1 cellular context compared by ENCODE assay signal in the genomic region with DNA sequence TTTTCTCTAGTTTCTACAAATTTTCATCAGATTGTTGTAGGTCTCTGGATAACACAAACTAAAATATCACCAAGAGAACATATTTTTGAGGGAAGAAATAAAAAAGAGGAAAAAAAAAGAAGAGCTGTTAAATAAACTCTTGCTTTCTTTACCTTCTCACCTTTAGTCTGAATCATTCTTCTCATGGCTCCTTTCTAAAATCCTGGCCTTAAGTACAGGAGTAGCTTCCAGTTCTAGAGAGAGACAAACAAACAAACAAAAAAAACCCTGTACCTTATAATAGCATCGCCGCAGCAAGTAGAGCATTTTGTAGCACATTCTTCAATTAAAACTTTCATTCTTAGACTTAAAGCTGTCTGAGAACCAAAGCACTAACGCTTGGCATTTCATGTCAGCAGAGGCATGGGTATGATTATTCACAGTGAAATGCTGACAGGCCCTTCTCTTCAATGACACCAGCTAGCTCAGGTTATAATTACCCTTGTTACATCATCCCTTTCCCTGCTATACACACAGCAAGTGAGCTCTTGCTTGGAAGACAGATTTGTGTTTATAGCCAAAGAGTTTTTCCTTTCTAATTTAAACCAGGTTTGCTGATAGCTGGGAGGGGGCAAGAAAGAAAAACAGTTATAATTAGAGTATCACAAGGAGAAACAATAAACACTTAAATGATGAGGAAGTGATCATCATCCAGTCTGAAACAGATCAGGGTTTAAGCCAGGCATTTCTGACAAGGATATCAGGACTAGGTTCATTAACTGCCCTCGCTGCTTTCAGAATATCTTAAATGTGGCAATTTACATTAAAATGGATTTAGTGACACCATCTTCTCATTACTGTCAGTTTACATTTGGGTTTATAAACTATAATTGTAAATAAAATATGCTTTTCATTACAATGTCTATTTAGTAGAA.
TF ChIP-seq lines count a peak whose summit lies in the region.

No MANE protein-coding gene starts in this region.

TF ChIP-seq in H1, 55 proteins besides CTCF, POLR2A, EP300 and RAD21:
- TF ChIP-seq YY1 (IDR thresholded peaks at IDR 0.05; ENCODE audit: low read depth, low read length) (no peak), POU5F1 (IDR thresholded peaks at IDR 0.05; ENCODE audit: low read depth, low read length) (no peak), EGR1 (IDR thresholded peaks at IDR 0.05; ENCODE audit: borderline replicate concordance, low read depth, low read length) (no peak), KDM4A (IDR thresholded peaks at IDR 0.05; ENCODE audit: low read depth, low read length, severe bottlenecking) (no peak), RBBP5 (IDR thresholded peaks at IDR 0.05; ENCODE audit: borderline replicate concordance, low read depth, low read length) (no peak), HDAC6 (IDR thresholded peaks at IDR 0.05; ENCODE audit: low read depth, low read length) (no peak), SUZ12 (IDR thresholded peaks at IDR 0.05; ENCODE audit: low read length) (no peak), JUN (IDR thresholded peaks at IDR 0.05; ENCODE audit: low read depth, low read length) (no peak)
- TF ChIP-seq, protein P1, sequence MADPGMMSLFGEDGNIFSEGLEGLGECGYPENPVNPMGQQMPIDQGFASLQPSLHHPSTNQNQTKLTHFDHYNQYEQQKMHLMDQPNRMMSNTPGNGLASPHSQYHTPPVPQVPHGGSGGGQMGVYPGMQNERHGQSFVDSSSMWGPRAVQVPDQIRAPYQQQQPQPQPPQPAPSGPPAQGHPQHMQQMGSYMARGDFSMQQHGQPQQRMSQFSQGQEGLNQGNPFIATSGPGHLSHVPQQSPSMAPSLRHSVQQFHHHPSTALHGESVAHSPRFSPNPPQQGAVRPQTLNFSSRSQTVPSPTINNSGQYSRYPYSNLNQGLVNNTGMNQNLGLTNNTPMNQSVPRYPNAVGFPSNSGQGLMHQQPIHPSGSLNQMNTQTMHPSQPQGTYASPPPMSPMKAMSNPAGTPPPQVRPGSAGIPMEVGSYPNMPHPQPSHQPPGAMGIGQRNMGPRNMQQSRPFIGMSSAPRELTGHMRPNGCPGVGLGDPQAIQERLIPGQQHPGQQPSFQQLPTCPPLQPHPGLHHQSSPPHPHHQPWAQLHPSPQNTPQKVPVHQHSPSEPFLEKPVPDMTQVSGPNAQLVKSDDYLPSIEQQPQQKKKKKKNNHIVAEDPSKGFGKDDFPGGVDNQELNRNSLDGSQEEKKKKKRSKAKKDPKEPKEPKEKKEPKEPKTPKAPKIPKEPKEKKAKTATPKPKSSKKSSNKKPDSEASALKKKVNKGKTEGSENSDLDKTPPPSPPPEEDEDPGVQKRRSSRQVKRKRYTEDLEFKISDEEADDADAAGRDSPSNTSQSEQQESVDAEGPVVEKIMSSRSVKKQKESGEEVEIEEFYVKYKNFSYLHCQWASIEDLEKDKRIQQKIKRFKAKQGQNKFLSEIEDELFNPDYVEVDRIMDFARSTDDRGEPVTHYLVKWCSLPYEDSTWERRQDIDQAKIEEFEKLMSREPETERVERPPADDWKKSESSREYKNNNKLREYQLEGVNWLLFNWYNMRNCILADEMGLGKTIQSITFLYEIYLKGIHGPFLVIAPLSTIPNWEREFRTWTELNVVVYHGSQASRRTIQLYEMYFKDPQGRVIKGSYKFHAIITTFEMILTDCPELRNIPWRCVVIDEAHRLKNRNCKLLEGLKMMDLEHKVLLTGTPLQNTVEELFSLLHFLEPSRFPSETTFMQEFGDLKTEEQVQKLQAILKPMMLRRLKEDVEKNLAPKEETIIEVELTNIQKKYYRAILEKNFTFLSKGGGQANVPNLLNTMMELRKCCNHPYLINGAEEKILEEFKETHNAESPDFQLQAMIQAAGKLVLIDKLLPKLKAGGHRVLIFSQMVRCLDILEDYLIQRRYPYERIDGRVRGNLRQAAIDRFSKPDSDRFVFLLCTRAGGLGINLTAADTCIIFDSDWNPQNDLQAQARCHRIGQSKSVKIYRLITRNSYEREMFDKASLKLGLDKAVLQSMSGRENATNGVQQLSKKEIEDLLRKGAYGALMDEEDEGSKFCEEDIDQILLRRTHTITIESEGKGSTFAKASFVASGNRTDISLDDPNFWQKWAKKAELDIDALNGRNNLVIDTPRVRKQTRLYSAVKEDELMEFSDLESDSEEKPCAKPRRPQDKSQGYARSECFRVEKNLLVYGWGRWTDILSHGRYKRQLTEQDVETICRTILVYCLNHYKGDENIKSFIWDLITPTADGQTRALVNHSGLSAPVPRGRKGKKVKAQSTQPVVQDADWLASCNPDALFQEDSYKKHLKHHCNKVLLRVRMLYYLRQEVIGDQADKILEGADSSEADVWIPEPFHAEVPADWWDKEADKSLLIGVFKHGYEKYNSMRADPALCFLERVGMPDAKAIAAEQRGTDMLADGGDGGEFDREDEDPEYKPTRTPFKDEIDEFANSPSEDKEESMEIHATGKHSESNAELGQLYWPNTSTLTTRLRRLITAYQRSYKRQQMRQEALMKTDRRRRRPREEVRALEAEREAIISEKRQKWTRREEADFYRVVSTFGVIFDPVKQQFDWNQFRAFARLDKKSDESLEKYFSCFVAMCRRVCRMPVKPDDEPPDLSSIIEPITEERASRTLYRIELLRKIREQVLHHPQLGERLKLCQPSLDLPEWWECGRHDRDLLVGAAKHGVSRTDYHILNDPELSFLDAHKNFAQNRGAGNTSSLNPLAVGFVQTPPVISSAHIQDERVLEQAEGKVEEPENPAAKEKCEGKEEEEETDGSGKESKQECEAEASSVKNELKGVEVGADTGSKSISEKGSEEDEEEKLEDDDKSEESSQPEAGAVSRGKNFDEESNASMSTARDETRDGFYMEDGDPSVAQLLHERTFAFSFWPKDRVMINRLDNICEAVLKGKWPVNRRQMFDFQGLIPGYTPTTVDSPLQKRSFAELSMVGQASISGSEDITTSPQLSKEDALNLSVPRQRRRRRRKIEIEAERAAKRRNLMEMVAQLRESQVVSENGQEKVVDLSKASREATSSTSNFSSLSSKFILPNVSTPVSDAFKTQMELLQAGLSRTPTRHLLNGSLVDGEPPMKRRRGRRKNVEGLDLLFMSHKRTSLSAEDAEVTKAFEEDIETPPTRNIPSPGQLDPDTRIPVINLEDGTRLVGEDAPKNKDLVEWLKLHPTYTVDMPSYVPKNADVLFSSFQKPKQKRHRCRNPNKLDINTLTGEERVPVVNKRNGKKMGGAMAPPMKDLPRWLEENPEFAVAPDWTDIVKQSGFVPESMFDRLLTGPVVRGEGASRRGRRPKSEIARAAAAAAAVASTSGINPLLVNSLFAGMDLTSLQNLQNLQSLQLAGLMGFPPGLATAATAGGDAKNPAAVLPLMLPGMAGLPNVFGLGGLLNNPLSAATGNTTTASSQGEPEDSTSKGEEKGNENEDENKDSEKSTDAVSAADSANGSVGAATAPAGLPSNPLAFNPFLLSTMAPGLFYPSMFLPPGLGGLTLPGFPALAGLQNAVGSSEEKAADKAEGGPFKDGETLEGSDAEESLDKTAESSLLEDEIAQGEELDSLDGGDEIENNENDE (IDR thresholded peaks at IDR 0.05; ENCODE audit: insufficient replicate concordance, low read length) = no peak
